1 cellular context compared by ENCODE assay signal in genomic region chr6:134080171-134080795, GRCh38.
TF ChIP-seq lines count a peak whose summit lies in the region.

No MANE protein-coding gene starts in this region.

TF ChIP-seq in K562, 482 proteins besides CTCF, POLR2A, EP300 and RAD21 (continued from another document and continues in another):
- TF ChIP-seq CREB3L1 (IDR thresholded peaks at IDR 0.05; ENCODE audit: borderline replicate concordance, low read depth): no peak
- TF ChIP-seq, protein P1, sequence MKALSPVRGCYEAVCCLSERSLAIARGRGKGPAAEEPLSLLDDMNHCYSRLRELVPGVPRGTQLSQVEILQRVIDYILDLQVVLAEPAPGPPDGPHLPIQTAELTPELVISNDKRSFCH (CRISPR knock-in tag; IDR thresholded peaks at IDR 0.05): no peak
- TF ChIP-seq, protein P1 (tag; IDR thresholded peaks at IDR 0.05): 0 out of 2 replicates have a peak, but pooled peaks have one; percentile 56
- no peak for TF ChIP-seq CBFB (CRISPR knock-in tag; IDR thresholded peaks at IDR 0.05)
- TF ChIP-seq PHTF2 (CRISPR knock-in tag; IDR thresholded peaks at IDR 0.05): no peak
- TF ChIP-seq FOSL1 (tag; conservative IDR thresholded peaks at IDR 0.05): peak; percentile 44; the same call in 1 of the 2 replicates
- no peak for TF ChIP-seq HDAC1 (IDR thresholded peaks at IDR 0.05)
- TF ChIP-seq NCOA2 (IDR thresholded peaks at IDR 0.05; ENCODE audit: partially characterized antibody in 2 of 2): no peak
- TF ChIP-seq WHSC1 (IDR thresholded peaks at IDR 0.05; ENCODE audit: low read length): no peak
- TF ChIP-seq HNRNPH1 (optimal IDR thresholded peaks at IDR 0.05; ENCODE audit: low read depth, low read length): no peak
- no peak for TF ChIP-seq MBD2 (IDR thresholded peaks at IDR 0.05; ENCODE audit: borderline replicate concordance, low read depth)
- TF ChIP-seq FOXJ2 (tag; IDR thresholded peaks at IDR 0.05): no peak
- no peak for TF ChIP-seq CXXC5 (CRISPR knock-in tag; IDR thresholded peaks at IDR 0.05)
- no peak for TF ChIP-seq ZNF830 (CRISPR knock-in tag; IDR thresholded peaks at IDR 0.05)
- no peak for TF ChIP-seq BRF1 (IDR thresholded peaks at IDR 0.05; ENCODE audit: borderline replicate concordance, extremely low read depth, insufficient read length)
- no peak for TF ChIP-seq SP2 (IDR thresholded peaks at IDR 0.05; ENCODE audit: extremely low read depth, low read depth, low read length, poor library complexity, severe bottlenecking)
- TF ChIP-seq MAX (CRISPR knock-in tag; IDR thresholded peaks at IDR 0.05): no peak
- TF ChIP-seq, protein P2, sequence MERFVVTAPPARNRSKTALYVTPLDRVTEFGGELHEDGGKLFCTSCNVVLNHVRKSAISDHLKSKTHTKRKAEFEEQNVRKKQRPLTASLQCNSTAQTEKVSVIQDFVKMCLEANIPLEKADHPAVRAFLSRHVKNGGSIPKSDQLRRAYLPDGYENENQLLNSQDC (CRISPR knock-in tag; IDR thresholded peaks at IDR 0.05): no peak
- TF ChIP-seq ILF3 (IDR thresholded peaks at IDR 0.05; ENCODE audit: borderline replicate concordance): no peak
- TF ChIP-seq NFATC3 (IDR thresholded peaks at IDR 0.05): no peak
- TF ChIP-seq ZNF561 (CRISPR knock-in tag; conservative IDR thresholded peaks at IDR 0.05): no peak
- TF ChIP-seq CREBBP (IDR thresholded peaks at IDR 0.05; ENCODE audit: low read depth, low read length): no peak
- TF ChIP-seq, protein P3, sequence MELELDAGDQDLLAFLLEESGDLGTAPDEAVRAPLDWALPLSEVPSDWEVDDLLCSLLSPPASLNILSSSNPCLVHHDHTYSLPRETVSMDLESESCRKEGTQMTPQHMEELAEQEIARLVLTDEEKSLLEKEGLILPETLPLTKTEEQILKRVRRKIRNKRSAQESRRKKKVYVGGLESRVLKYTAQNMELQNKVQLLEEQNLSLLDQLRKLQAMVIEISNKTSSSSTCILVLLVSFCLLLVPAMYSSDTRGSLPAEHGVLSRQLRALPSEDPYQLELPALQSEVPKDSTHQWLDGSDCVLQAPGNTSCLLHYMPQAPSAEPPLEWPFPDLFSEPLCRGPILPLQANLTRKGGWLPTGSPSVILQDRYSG (tag; conservative IDR thresholded peaks at IDR 0.05; ENCODE audit: low read depth): no peak
- no peak for TF ChIP-seq HLTF (IDR thresholded peaks at IDR 0.05)
- TF ChIP-seq TSHZ1 (CRISPR knock-in tag; IDR thresholded peaks at IDR 0.05): no peak
- TF ChIP-seq ATF6 (CRISPR knock-in tag; IDR thresholded peaks at IDR 0.05): no peak
- TF ChIP-seq ZNF696 (CRISPR knock-in tag; conservative IDR thresholded peaks at IDR 0.05): no peak
- no peak for TF ChIP-seq HDAC6 (IDR thresholded peaks at IDR 0.05; ENCODE audit: low read depth, low read length)
- TF ChIP-seq CC2D1A (IDR thresholded peaks at IDR 0.05): no peak
- TF ChIP-seq, protein P4, sequence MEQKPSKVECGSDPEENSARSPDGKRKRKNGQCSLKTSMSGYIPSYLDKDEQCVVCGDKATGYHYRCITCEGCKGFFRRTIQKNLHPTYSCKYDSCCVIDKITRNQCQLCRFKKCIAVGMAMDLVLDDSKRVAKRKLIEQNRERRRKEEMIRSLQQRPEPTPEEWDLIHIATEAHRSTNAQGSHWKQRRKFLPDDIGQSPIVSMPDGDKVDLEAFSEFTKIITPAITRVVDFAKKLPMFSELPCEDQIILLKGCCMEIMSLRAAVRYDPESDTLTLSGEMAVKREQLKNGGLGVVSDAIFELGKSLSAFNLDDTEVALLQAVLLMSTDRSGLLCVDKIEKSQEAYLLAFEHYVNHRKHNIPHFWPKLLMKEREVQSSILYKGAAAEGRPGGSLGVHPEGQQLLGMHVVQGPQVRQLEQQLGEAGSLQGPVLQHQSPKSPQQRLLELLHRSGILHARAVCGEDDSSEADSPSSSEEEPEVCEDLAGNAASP (IDR thresholded peaks at IDR 0.05): no peak
- TF ChIP-seq TFE3 (CRISPR knock-in tag; IDR thresholded peaks at IDR 0.05): no peak
- no peak for TF ChIP-seq POLR2AphosphoS5 (IDR thresholded peaks at IDR 0.05; ENCODE audit: control insufficient read depth, insufficient read depth, low read depth, low read length)
- no peak for TF ChIP-seq PHB (CRISPR knock-in tag; IDR thresholded peaks at IDR 0.05)
- TF ChIP-seq SRSF9 (IDR thresholded peaks at IDR 0.05; ENCODE audit: borderline replicate concordance, low read depth, low read length): no peak
- TF ChIP-seq ZNF609 (CRISPR knock-in tag; IDR thresholded peaks at IDR 0.05; ENCODE audit: borderline replicate concordance): no peak
- no peak; a peak in 1 of 4 replicates for TF ChIP-seq TBL1XR1 (IDR thresholded peaks at IDR 0.05; ENCODE audit: low read length in 2 of 2)
- 0 out of 2 replicates have a peak, but pooled peaks have one; percentile 4 for TF ChIP-seq USF2 (CRISPR knock-in tag; IDR thresholded peaks at IDR 0.05)
- TF ChIP-seq U2AF1 (optimal IDR thresholded peaks at IDR 0.05; ENCODE audit: low read depth, low read length): no peak
- no peak for TF ChIP-seq RBM39 (optimal IDR thresholded peaks at IDR 0.05; ENCODE audit: low read depth, low read length)
- TF ChIP-seq PHF21A (IDR thresholded peaks at IDR 0.05; ENCODE audit: borderline replicate concordance, low read depth): no peak
- TF ChIP-seq NR1H2 (CRISPR knock-in tag; IDR thresholded peaks at IDR 0.05): no peak
- no peak for TF ChIP-seq RB1 (IDR thresholded peaks at IDR 0.05; ENCODE audit: low read depth)
- peak; percentile 45; the same call in 1 of the 2 replicates for TF ChIP-seq CBX1 (IDR thresholded peaks at IDR 0.05; ENCODE audit: low read depth)
- no peak for TF ChIP-seq ZNF212 (CRISPR knock-in tag; IDR thresholded peaks at IDR 0.05)
- 0 out of 2 replicates have a peak, but pooled peaks have one; percentile 26 for TF ChIP-seq CBFA2T2 (conservative IDR thresholded peaks at IDR 0.05)
- TF ChIP-seq, protein P5, sequence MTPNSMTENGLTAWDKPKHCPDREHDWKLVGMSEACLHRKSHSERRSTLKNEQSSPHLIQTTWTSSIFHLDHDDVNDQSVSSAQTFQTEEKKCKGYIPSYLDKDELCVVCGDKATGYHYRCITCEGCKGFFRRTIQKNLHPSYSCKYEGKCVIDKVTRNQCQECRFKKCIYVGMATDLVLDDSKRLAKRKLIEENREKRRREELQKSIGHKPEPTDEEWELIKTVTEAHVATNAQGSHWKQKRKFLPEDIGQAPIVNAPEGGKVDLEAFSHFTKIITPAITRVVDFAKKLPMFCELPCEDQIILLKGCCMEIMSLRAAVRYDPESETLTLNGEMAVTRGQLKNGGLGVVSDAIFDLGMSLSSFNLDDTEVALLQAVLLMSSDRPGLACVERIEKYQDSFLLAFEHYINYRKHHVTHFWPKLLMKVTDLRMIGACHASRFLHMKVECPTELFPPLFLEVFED (CRISPR knock-in tag; conservative IDR thresholded peaks at IDR 0.05): no peak
- no peak for TF ChIP-seq NELFE (IDR thresholded peaks at IDR 0.05; ENCODE audit: insufficient read depth, insufficient read length)
